Comparison of ENCODE assay signal across 1 cellular context in genomic region chr16:1991135-1991551, GRCh38.
TF ChIP-seq lines count a peak whose summit lies in the region.

No MANE protein-coding gene starts in this region.

TF ChIP-seq in IMR-90, 13 proteins besides CTCF, POLR2A, EP300 and RAD21 (continued from another document):
- no peak for TF ChIP-seq USF2 (IDR thresholded peaks at IDR 0.05; ENCODE audit: low read depth, low read length)
- no peak for TF ChIP-seq SMC3 (IDR thresholded peaks at IDR 0.05; ENCODE audit: low read depth, low read length)
- no peak for TF ChIP-seq ELK1 (IDR thresholded peaks at IDR 0.05; ENCODE audit: borderline replicate concordance, low read depth, low read length)
- no peak for TF ChIP-seq BHLHE40 (IDR thresholded peaks at IDR 0.05; ENCODE audit: low read depth, low read length)
- TF ChIP-seq MAZ (IDR thresholded peaks at IDR 0.05; ENCODE audit: borderline replicate concordance, low read depth, low read length): no peak
- no peak for TF ChIP-seq NFE2L2 (IDR thresholded peaks at IDR 0.05; ENCODE audit: low read depth, low read length)
- no peak for TF ChIP-seq MXI1 (IDR thresholded peaks at IDR 0.05; ENCODE audit: borderline replicate concordance, low read depth, low read length)
- no peak for TF ChIP-seq FOS (IDR thresholded peaks at IDR 0.05; ENCODE audit: low read depth, low read length)
- TF ChIP-seq CHD1 (IDR thresholded peaks at IDR 0.05; ENCODE audit: low read depth, low read length): no peak
